Comparison of ENCODE assay signal across 8 cellular contexts in genomic region chr12:48969847-48970701, GRCh38. TPM values are rescaled to one million over a fixed set of nuclear protein-coding genes. Genes with fewer than 3 reads are reported as not detected.
A peak's percentile ranks its signal among the peaks of the same experiment; 100 is the strongest.
DNase-seq lines count a peak whose midpoint lies in the region; ATAC-seq and TF ChIP-seq lines count a peak whose summit lies in the region.
"Had no signal": no experiment of that assay in that cellular context is flagged by ENCODE, and none has a peak within 500 bp of the region (broad histone marks: within the 10 kb centered on the region; RNA-seq: fewer than 3 reads in every experiment).

No MANE protein-coding gene starts in this region.

- H4K20me1 ChIP-seq in GM23338 (replicated peaks; ENCODE audit: insufficient read depth) (peaks cover 12% of the 10 kb centered on the region; the same call in 1 of the 2 replicates), OCI-LY7 (ENCODE audit: insufficient read depth, low read length) (no peaks in the 10 kb centered on the region)

- peaks cover 96% of the 10 kb centered on the region for H3K27me3 ChIP-seq in GM23338 (ENCODE audit: insufficient read depth)
- peaks cover 19 to 76% (median 61%) of the 10 kb centered on the region in 7 donors for H3K27me3 ChIP-seq in heart right ventricle

- 7 to 9% methylated on average over 77 of the region's 77 CpGs for WGBS in heart right ventricle, 2 donors

- no peaks in the 10 kb centered on the region for H3K9me3 ChIP-seq in heart right ventricle
- H3K9me3 ChIP-seq in OCI-LY7 (ENCODE audit: low read length) = no peaks in the 10 kb centered on the region

- H3K9me3 Mint-ChIP-seq in GM23338 = no peaks in the 10 kb centered on the region; the same call in 2 of the 3 replicates

- POLR2A ChIA-PET in OCI-LY7 (lab: Charles Lee) = no interaction called here

- peak; percentile 11 for ATAC-seq in GM23338
- peak in 3 of 8 donors; percentile 30 to 57 (median 33) for ATAC-seq in heart right ventricle
- ATAC-seq in HG03460 (IDR thresholded peaks at IDR 0.05; ENCODE audit: unreplicated experiment) = no peak

- peaks cover 55% of the 10 kb centered on the region for H3K4me1 ChIP-seq in GM23338 (ENCODE audit: insufficient read depth)
- peaks cover 6 to 36% (median 25%) of the 10 kb centered on the region in 9 donors for H3K4me1 ChIP-seq in heart right ventricle
- no peaks in the 10 kb centered on the region for H3K4me1 ChIP-seq in OCI-LY7 (ENCODE audit: insufficient read depth, low read length, poor library complexity, severe bottlenecking)

- CTCF ChIA-PET in OCI-LY7 (lab: Charles Lee; ENCODE audit: unreplicated experiment) = no interaction called here

- intact Hi-C loops in heart right ventricle (cut with DNase I) = no loop called here
- intact Hi-C loops in OCI-LY7 (cut with micrococcal nuclease; ENCODE audit: unreplicated experiment) = no loop called here

- TF ChIP-seq CTCF in GM23338 (conservative IDR thresholded peaks at IDR 0.05; ENCODE audit: low read depth in 2 of 2) (peak in 1 of 2 experiments; percentile 25; a peak in 2 of 4 replicates), heart right ventricle (IDR thresholded peaks at IDR 0.05) (peak in 3 of 9 donors; percentile 13 to 19 (median 18)), OCI-LY7 (conservative IDR thresholded peaks at IDR 0.05; ENCODE audit: low read length) (no peak)

- H3K9me2 ChIP-seq in GM23338 (ENCODE audit: insufficient read depth) (no peaks in the 10 kb centered on the region), OCI-LY7 (ENCODE audit: insufficient read depth, low read length) (no peaks in the 10 kb centered on the region)

- H3K27ac Mint-ChIP-seq in GM23338 = no peak overlapping the region

- BruUV-seq in OCI-LY7 (replicated peaks; lab: Mats Ljungman, UMichigan) = no TSS peak

- H3K4me2 ChIP-seq in GM23338 = peak overlapping the region; percentile 88
- no peak overlapping the region for H3K4me2 ChIP-seq in OCI-LY7 (ENCODE audit: low read length)

- peak overlapping the region; percentile 55 for H3K4me3 ChIP-seq in GM23338
- peak overlapping the region in 6 of 10 donors; percentile 13 to 33 (median 20) for H3K4me3 ChIP-seq in heart right ventricle
- H3K4me3 ChIP-seq in OCI-LY7 (ENCODE audit: low read depth, low read length, poor library complexity, severe bottlenecking) = no peak overlapping the region

- peaks cover 21% of the 10 kb centered on the region; the same call in 1 of the 2 replicates for H3F3A ChIP-seq in GM23338 (replicated peaks; ENCODE audit: low read depth)

- DNase-seq in GM23338 (ENCODE audit: low spot score) (peak; percentile 51), T-helper 9 cell (peak; percentile 35), heart right ventricle (no peak), OCI-LY7 (ENCODE audit: low spot score) (no peak), NCI-H1436 treated with DMSO at 0.1 percent for 48 hours (lab: John Stamatoyannopoulos, UW) (no peak)
- DNase-seq in stimulated activated CD4-positive, alpha-beta T cell treated with anti-CD3 and anti-CD28 coated beads, Interleukin-4, amount 100 ng/mL, for 1 hour = peak; percentile 64

- H3K4me3 Mint-ChIP-seq in GM23338 = peak overlapping the region; percentile 60

- peaks cover 59% of the 10 kb centered on the region for H3K4me1 Mint-ChIP-seq in GM23338

- H3K36me3 ChIP-seq in GM23338 (ENCODE audit: insufficient read depth) = no peaks in the 10 kb centered on the region
- no peaks in the 10 kb centered on the region for H3K36me3 ChIP-seq in heart right ventricle
- H3K36me3 ChIP-seq in OCI-LY7 (ENCODE audit: insufficient read depth, low read length) = no peaks in the 10 kb centered on the region

- H2AFZ ChIP-seq in GM23338 (peak overlapping the region; percentile 32; the same call in 1 of the 2 replicates), OCI-LY7 (ENCODE audit: low read length) (no peak overlapping the region)

- H3K27ac ChIP-seq in GM23338 (ENCODE audit: low read depth) (no peak overlapping the region), heart right ventricle (no peak overlapping the region), OCI-LY7 (ENCODE audit: low read depth, low read length, poor library complexity, severe bottlenecking) (no peak overlapping the region)

- H3K79me2 ChIP-seq in GM23338 (replicated peaks; ENCODE audit: insufficient read depth) (no peaks in the 10 kb centered on the region), OCI-LY7 (ENCODE audit: insufficient read depth, low read depth, low read length) (no peaks in the 10 kb centered on the region)

- H3K27me3 Mint-ChIP-seq in GM23338 (ENCODE audit: insufficient read depth, low read depth, poor library complexity) = peaks cover 88% of the 10 kb centered on the region

- no peaks in the 10 kb centered on the region; the same call in 1 of the 3 replicates for H3K36me3 Mint-ChIP-seq in GM23338 (ENCODE audit: low read depth)

TF ChIP-seq in GM23338, 12 proteins besides CTCF, POLR2A, EP300 and RAD21 (continues in another document):
- no peak for TF ChIP-seq POLR2AphosphoS5 (IDR thresholded peaks at IDR 0.05; ENCODE audit: low read depth)
- TF ChIP-seq, protein P1, sequence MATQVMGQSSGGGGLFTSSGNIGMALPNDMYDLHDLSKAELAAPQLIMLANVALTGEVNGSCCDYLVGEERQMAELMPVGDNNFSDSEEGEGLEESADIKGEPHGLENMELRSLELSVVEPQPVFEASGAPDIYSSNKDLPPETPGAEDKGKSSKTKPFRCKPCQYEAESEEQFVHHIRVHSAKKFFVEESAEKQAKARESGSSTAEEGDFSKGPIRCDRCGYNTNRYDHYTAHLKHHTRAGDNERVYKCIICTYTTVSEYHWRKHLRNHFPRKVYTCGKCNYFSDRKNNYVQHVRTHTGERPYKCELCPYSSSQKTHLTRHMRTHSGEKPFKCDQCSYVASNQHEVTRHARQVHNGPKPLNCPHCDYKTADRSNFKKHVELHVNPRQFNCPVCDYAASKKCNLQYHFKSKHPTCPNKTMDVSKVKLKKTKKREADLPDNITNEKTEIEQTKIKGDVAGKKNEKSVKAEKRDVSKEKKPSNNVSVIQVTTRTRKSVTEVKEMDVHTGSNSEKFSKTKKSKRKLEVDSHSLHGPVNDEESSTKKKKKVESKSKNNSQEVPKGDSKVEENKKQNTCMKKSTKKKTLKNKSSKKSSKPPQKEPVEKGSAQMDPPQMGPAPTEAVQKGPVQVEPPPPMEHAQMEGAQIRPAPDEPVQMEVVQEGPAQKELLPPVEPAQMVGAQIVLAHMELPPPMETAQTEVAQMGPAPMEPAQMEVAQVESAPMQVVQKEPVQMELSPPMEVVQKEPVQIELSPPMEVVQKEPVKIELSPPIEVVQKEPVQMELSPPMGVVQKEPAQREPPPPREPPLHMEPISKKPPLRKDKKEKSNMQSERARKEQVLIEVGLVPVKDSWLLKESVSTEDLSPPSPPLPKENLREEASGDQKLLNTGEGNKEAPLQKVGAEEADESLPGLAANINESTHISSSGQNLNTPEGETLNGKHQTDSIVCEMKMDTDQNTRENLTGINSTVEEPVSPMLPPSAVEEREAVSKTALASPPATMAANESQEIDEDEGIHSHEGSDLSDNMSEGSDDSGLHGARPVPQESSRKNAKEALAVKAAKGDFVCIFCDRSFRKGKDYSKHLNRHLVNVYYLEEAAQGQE (IDR thresholded peaks at IDR 0.05; ENCODE audit: unreplicated experiment) = no peak
- TF ChIP-seq NANOG (IDR thresholded peaks at IDR 0.05; ENCODE audit: borderline replicate concordance) = no peak
- TF ChIP-seq STAT1 (IDR thresholded peaks at IDR 0.05; ENCODE audit: unreplicated experiment) = no peak
- TF ChIP-seq ZNF331 (CRISPR knock-in tag; IDR thresholded peaks at IDR 0.05; ENCODE audit: low read depth) = no peak
- TF ChIP-seq CREB1 (CRISPR knock-in tag; IDR thresholded peaks at IDR 0.05; ENCODE audit: low read depth) = no peak
- TF ChIP-seq EZH2phosphoT487 (IDR thresholded peaks at IDR 0.05; ENCODE audit: unreplicated experiment) = peak; percentile 99
- no peak for TF ChIP-seq ETS1 (IDR thresholded peaks at IDR 0.05)

RNA-seq across cellular contexts. Expression of gene WNT10B, which starts 1.5 kb away (rescaled TPM):
- 0.50 TPM in 1 of 2 replicates, not detected in the other for total RNA-seq in GM23338 (2014; rRNA removed; shearing (Covaris generic))
- polyA plus RNA-seq in GM23338 (2016; fragmentation: Nextera tagmentation; extraction: Ambion mirVana) (not detected in 2 replicates), heart right ventricle (under 1 TPM; 0.20 to 0.22 TPM)
- total RNA-seq in heart right ventricle (under 1 TPM in 9 of 10 donors, not detected in 1; 0.13 to 0.47 (median 0.20) TPM), OCI-LY7 (2022) (not detected in 2 replicates)
- total RNA-seq in OCI-LY7 (2014; rRNA removed; shearing (Covaris generic)) = not detected in 2 replicates

RNA-seq across cellular contexts. Expression of gene WNT1, which starts 8.0 kb away (rescaled TPM):
- not detected in 2 replicates for total RNA-seq in GM23338 (2014; rRNA removed; shearing (Covaris generic))
- polyA plus RNA-seq in GM23338 (2016; fragmentation: Nextera tagmentation; extraction: Ambion mirVana) (not detected in 2 replicates), heart right ventricle (not detected)
- total RNA-seq in heart right ventricle (not detected), OCI-LY7 (2022) (not detected in 2 replicates)
- total RNA-seq in OCI-LY7 (2014; rRNA removed; shearing (Covaris generic)) = not detected in 2 replicates
- total RNA-seq: dermis microvascular lymphatic vessel endothelial cell had no signal

RNA-seq across cellular contexts. Expression of gene ARF3, which starts 12.8 kb away (rescaled TPM):
- 125 and 130 TPM in 2 replicates for total RNA-seq in GM23338 (2014; rRNA removed; shearing (Covaris generic))
- polyA plus RNA-seq in GM23338 (2016; fragmentation: Nextera tagmentation; extraction: Ambion mirVana) (53.9 and 57.0 TPM in 2 replicates), heart right ventricle (10 to 100 TPM; 30.3 to 48.3 TPM)
- total RNA-seq in heart right ventricle (10 to 100 TPM; 44.2 to 90.8 (median 54.8) TPM), OCI-LY7 (2022) (106 and 133 TPM in 2 replicates)
- total RNA-seq in OCI-LY7 (2014; rRNA removed; shearing (Covaris generic)) = 41.2 and 42.9 TPM in 2 replicates

RNA-seq across cellular contexts. Expression of gene DDN, which starts 29.1 kb away (rescaled TPM):
- total RNA-seq in GM23338 (2014; rRNA removed; shearing (Covaris generic)) = 0.04 and 0.10 TPM in 2 replicates
- polyA plus RNA-seq in GM23338 (2016; fragmentation: Nextera tagmentation; extraction: Ambion mirVana) = 0.12 TPM in 1 of 2 replicates, not detected in the other
- 1 to 10 TPM in 1 of 10 donors, under 1 TPM in 9; 0.19 to 1.4 (median 0.49) TPM for total RNA-seq in heart right ventricle
- under 1 TPM; 0.19 to 0.37 TPM for polyA plus RNA-seq in heart right ventricle
- 0.13 and 0.23 TPM in 2 replicates for total RNA-seq in OCI-LY7 (2014; rRNA removed; shearing (Covaris generic))
- 0.18 TPM in 1 of 2 replicates, not detected in the other for total RNA-seq in OCI-LY7 (2022)

RNA-seq across cellular contexts. Expression of gene FKBP11, which starts 44.8 kb away (rescaled TPM):
- total RNA-seq in GM23338 (2014; rRNA removed; shearing (Covaris generic)) = 29.5 and 45.0 TPM in 2 replicates
- polyA plus RNA-seq in GM23338 (2016; fragmentation: Nextera tagmentation; extraction: Ambion mirVana) = 94.9 and 97.2 TPM in 2 replicates
- 10 to 100 TPM in 1 of 10 donors, 1 to 10 TPM in 9; 1.6 to 18.0 (median 3.5) TPM for total RNA-seq in heart right ventricle
- polyA plus RNA-seq in heart right ventricle = 10 to 100 TPM; 12.7 to 30.4 TPM
- total RNA-seq in OCI-LY7 (2014; rRNA removed; shearing (Covaris generic)) = 18.7 TPM in 2 replicates
- 60.4 and 66.2 TPM in 2 replicates for total RNA-seq in OCI-LY7 (2022)

Comparison
In these comparisons a context has a peak if more than half of its experiments do, and no peak if none do; other contexts are left out.
1. DNase-seq: peak in GM23338 (single experiment), T-helper 9 cell (single experiment) and stimulated activated CD4-positive, alpha-beta T cell treated with anti-CD3 and anti-CD28 coated beads, Interleukin-4, amount 100 ng/mL, for 1 hour (single experiment); none in heart right ventricle (0 of 2), OCI-LY7 (single experiment) and NCI-H1436 treated with DMSO at 0.1 percent for 48 hours (single experiment).